ENCODE assay signal across 17 cellular contexts in the genomic region with DNA sequence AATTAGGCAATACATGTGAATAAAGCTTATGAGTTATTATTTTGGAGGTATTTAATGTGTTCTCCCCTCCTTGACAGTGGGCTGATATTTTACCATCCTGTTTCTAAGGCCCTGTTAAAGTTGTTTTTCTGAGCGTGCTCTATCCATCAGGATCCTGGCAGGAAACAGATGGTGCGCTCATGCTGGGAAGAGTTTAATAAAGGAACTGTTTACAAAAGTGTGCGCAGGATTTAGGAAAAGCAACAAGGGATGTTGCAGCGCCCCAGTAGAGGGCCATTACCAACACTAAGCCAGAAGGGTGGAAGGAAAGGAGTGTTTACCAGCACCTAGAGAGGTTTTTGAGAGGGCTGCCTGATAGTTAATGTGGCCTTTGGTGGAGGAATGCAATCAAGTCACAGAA.
DNase-seq lines count a peak whose midpoint lies in the region; ATAC-seq lines count a peak whose summit lies in the region.
"Had no signal": no experiment of that assay in that cellular context is flagged by ENCODE, and none has a peak within 500 bp of the region (broad histone marks: within the 10 kb centered on the region; RNA-seq: fewer than 3 reads in every experiment).

No MANE protein-coding gene starts in this region.

- no peak for ATAC-seq in left lobe of liver
- ATAC-seq: SK-N-SH treated with all-trans-retinoic acid at 6 μM for 48 hours had no signal

- peak; percentile 25 for DNase-seq in NCI-H1092 (lab: John Stamatoyannopoulos, UW)
- DNase-seq in NCI-H2171 treated with DMSO at 0.1 percent for 48 hours (lab: John Stamatoyannopoulos, UW): peak; percentile 96
- peak; percentile 57 to 73 for DNase-seq in cerebellar nuclear complex (lab: John Stamatoyannopoulos, UW)
- DNase-seq in left lobe of liver (ENCODE audit: low spot score): no peak
- no peak for DNase-seq in OCI-M2 (lab: John Stamatoyannopoulos, UW; ENCODE audit: unreplicated experiment)
- DNase-seq in DMS79 (lab: John Stamatoyannopoulos, UW): no peak
- DNase-seq: activated CD4-positive, alpha-beta T cell treated with anti-CD3 and anti-CD28 coated beads, Interleukin-2, amount 10 ng/mL, durations not matched to agents 7 days and 5 days; DND-41; hypothalamus; kidney glomerular epithelial cell; MM.1S; pancreas; small intestine had no signal

- H3K36me3 ChIP-seq in skeletal muscle tissue (ENCODE audit: control insufficient read depth in 3 of 3, insufficient read depth in 3 of 3, low read length in 3 of 3): no peaks in the 10 kb centered on the region
- H3K36me3 ChIP-seq: breast epithelium, pancreas, thoracic aorta had no signal

- no peak overlapping the region for H3K4me3 ChIP-seq in skeletal muscle tissue (ENCODE audit: low read length in 3 of 3)
- H3K4me3 ChIP-seq: breast epithelium, pancreas, thoracic aorta had no signal

- no peak overlapping the region for H3K9ac ChIP-seq in skeletal muscle tissue (ENCODE audit: low read depth in 1 of 3, low read length in 3 of 3)

- H3K9me3 ChIP-seq in skeletal muscle tissue (ENCODE audit: control insufficient read depth in 3 of 3, low read length in 3 of 3): no peaks in the 10 kb centered on the region
- H3K9me3 ChIP-seq: breast epithelium, pancreas, thoracic aorta had no signal

- peaks cover 20 to 25% (median 21%) of the 10 kb centered on the region in 3 donors for H3K4me1 ChIP-seq in skeletal muscle tissue (ENCODE audit: control insufficient read depth in 3 of 3, insufficient read depth in 3 of 3, low read length in 3 of 3)
- H3K4me1 ChIP-seq: breast epithelium, pancreas had no signal

- H3K27ac ChIP-seq in skeletal muscle tissue (ENCODE audit: low read depth, low read length): peak overlapping the region; percentile 8
- H3K27ac ChIP-seq: breast epithelium, pancreas, thoracic aorta had no signal

- H3K27me3 ChIP-seq in skeletal muscle tissue (ENCODE audit: control insufficient read depth in 3 of 3, insufficient read depth in 3 of 3, low read length in 3 of 3): no peaks in the 10 kb centered on the region
- H3K27me3 ChIP-seq: breast epithelium, pancreas had no signal

Comparison
In these comparisons a context has a peak if more than half of its experiments do, and no peak if none do; other contexts are left out.
1. DNase-seq: peak in NCI-H1092 (single experiment), NCI-H2171 treated with DMSO at 0.1 percent for 48 hours (single experiment) and cerebellar nuclear complex (2 of 2); none in left lobe of liver (single experiment), OCI-M2 (single experiment) and DMS79 (single experiment).